ENCODE assay signal across 1 cellular context in the genomic region with DNA sequence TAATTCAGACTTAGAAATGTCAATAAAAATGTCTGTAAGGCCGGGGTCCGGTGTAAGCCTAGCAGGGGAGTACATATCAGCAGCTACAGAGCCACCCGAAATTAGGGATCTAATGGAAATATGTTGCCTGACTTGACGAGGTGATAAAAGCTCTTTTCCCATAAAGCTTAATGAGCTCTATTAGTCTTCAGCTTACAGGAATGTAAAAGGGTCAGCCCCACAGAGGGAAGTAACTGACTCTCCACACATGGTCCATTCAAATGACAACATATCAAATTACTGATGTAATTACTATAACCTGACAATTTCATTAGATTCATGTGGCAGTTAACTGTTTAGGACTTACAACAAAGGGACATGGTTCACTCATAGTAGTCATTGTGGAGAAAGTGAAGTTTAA.
TF ChIP-seq lines count a peak whose summit lies in the region.

No MANE protein-coding gene starts in this region.

TF ChIP-seq in HEK293, 187 proteins besides CTCF, POLR2A, EP300 and RAD21 (continued from another document):
- TF ChIP-seq ZNF645 (tag by site-specific recombination; IDR thresholded peaks at IDR 0.05) (no peak; the same call in 1 of the 2 replicates), ZNF16 (tag by site-specific recombination; IDR thresholded peaks at IDR 0.05; ENCODE audit: low read depth) (no peak), ZNF157 (tag by site-specific recombination; IDR thresholded peaks at IDR 0.05) (no peak), ZBTB11 (tag by site-specific recombination; conservative IDR thresholded peaks at IDR 0.05; ENCODE audit: low read depth) (no peak), ZNF214 (tag by site-specific recombination; IDR thresholded peaks at IDR 0.05; ENCODE audit: borderline replicate concordance) (no peak), ZNF37A (tag by site-specific recombination; IDR thresholded peaks at IDR 0.05) (no peak), ZNF785 (tag by site-specific recombination; IDR thresholded peaks at IDR 0.05) (no peak), ZBTB26 (tag by site-specific recombination; optimal IDR thresholded peaks at IDR 0.05) (no peak), ZNF302 (tag by site-specific recombination; IDR thresholded peaks at IDR 0.05; ENCODE audit: low read depth) (no peak), ZNF248 (tag by site-specific recombination; IDR thresholded peaks at IDR 0.05) (no peak), GLIS2 (tag by site-specific recombination; IDR thresholded peaks at IDR 0.05) (peak; percentile 57; the same call in 1 of the 2 replicates), ZSCAN23 (tag by site-specific recombination; IDR thresholded peaks at IDR 0.05) (0 out of 2 replicates have a peak, but pooled peaks have one; percentile 24), ZNF324 (tag by site-specific recombination; IDR thresholded peaks at IDR 0.05) (no peak), ZBTB17 (tag by site-specific recombination; IDR thresholded peaks at IDR 0.05) (peak; percentile 71), FEZF1 (tag by site-specific recombination; IDR thresholded peaks at IDR 0.05) (peak; percentile 97), ZNF169 (tag by site-specific recombination; IDR thresholded peaks at IDR 0.05) (no peak), ZNF777 (tag by site-specific recombination; IDR thresholded peaks at IDR 0.05; ENCODE audit: borderline replicate concordance) (no peak), KLF10 (tag by site-specific recombination; IDR thresholded peaks at IDR 0.05) (peak; percentile 49; the same call in 1 of the 2 replicates), ZNF394 (tag by site-specific recombination; IDR thresholded peaks at IDR 0.05; ENCODE audit: borderline replicate concordance) (peak; percentile 63; the same call in 1 of the 2 replicates), ZNF140 (tag by site-specific recombination; IDR thresholded peaks at IDR 0.05) (no peak), SCRT1 (tag by site-specific recombination; IDR thresholded peaks at IDR 0.05; ENCODE audit: borderline replicate concordance) (peak; percentile 86), ZEB2 (tag by site-specific recombination; IDR thresholded peaks at IDR 0.05) (peak; percentile 89), ZNF791 (tag by site-specific recombination; IDR thresholded peaks at IDR 0.05) (no peak), ZNF707 (tag by site-specific recombination; IDR thresholded peaks at IDR 0.05) (no peak), ZNF274 (IDR thresholded peaks at IDR 0.05; ENCODE audit: low read length) (no peak), ZNF274 (tag by site-specific recombination; IDR thresholded peaks at IDR 0.05; ENCODE audit: borderline replicate concordance) (no peak), ZNF416 (tag by site-specific recombination; IDR thresholded peaks at IDR 0.05) (no peak), YY2 (tag by site-specific recombination; IDR thresholded peaks at IDR 0.05) (no peak), ZNF529 (tag by site-specific recombination; IDR thresholded peaks at IDR 0.05; ENCODE audit: insufficient replicate concordance) (no peak), ZNF660 (tag by site-specific recombination; IDR thresholded peaks at IDR 0.05) (no peak), ZNF366 (tag by site-specific recombination; conservative IDR thresholded peaks at IDR 0.05) (peak; percentile 88), KLF7 (tag by site-specific recombination; IDR thresholded peaks at IDR 0.05; ENCODE audit: borderline replicate concordance) (no peak), ZNF239 (tag by site-specific recombination; IDR thresholded peaks at IDR 0.05) (no peak), GLI4 (tag by site-specific recombination; IDR thresholded peaks at IDR 0.05) (no peak)
- TF ChIP-seq, protein P1, sequence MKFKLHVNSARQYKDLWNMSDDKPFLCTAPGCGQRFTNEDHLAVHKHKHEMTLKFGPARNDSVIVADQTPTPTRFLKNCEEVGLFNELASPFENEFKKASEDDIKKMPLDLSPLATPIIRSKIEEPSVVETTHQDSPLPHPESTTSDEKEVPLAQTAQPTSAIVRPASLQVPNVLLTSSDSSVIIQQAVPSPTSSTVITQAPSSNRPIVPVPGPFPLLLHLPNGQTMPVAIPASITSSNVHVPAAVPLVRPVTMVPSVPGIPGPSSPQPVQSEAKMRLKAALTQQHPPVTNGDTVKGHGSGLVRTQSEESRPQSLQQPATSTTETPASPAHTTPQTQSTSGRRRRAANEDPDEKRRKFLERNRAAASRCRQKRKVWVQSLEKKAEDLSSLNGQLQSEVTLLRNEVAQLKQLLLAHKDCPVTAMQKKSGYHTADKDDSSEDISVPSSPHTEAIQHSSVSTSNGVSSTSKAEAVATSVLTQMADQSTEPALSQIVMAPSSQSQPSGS (tag by site-specific recombination; IDR thresholded peaks at IDR 0.05; ENCODE audit: low read depth): peak; percentile 65
- TF ChIP-seq, protein P2, sequence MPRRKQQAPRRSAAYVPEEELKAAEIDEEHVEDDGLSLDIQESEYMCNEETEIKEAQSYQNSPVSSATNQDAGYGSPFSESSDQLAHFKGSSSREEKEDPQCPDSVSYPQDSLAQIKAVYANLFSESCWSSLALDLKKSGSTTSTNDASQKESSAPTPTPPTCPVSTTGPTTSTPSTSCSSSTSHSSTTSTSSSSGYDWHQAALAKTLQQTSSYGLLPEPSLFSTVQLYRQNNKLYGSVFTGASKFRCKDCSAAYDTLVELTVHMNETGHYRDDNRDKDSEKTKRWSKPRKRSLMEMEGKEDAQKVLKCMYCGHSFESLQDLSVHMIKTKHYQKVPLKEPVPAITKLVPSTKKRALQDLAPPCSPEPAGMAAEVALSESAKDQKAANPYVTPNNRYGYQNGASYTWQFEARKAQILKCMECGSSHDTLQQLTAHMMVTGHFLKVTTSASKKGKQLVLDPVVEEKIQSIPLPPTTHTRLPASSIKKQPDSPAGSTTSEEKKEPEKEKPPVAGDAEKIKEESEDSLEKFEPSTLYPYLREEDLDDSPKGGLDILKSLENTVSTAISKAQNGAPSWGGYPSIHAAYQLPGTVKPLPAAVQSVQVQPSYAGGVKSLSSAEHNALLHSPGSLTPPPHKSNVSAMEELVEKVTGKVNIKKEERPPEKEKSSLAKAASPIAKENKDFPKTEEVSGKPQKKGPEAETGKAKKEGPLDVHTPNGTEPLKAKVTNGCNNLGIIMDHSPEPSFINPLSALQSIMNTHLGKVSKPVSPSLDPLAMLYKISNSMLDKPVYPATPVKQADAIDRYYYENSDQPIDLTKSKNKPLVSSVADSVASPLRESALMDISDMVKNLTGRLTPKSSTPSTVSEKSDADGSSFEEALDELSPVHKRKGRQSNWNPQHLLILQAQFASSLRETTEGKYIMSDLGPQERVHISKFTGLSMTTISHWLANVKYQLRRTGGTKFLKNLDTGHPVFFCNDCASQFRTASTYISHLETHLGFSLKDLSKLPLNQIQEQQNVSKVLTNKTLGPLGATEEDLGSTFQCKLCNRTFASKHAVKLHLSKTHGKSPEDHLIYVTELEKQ (tag by site-specific recombination; IDR thresholded peaks at IDR 0.05; ENCODE audit: borderline replicate concordance): peak; percentile 97
- TF ChIP-seq, protein P3, sequence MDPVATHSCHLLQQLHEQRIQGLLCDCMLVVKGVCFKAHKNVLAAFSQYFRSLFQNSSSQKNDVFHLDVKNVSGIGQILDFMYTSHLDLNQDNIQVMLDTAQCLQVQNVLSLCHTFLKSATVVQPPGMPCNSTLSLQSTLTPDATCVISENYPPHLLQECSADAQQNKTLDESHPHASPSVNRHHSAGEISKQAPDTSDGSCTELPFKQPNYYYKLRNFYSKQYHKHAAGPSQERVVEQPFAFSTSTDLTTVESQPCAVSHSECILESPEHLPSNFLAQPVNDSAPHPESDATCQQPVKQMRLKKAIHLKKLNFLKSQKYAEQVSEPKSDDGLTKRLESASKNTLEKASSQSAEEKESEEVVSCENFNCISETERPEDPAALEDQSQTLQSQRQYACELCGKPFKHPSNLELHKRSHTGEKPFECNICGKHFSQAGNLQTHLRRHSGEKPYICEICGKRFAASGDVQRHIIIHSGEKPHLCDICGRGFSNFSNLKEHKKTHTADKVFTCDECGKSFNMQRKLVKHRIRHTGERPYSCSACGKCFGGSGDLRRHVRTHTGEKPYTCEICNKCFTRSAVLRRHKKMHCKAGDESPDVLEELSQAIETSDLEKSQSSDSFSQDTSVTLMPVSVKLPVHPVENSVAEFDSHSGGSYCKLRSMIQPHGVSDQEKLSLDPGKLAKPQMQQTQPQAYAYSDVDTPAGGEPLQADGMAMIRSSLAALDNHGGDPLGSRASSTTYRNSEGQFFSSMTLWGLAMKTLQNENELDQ (tag by site-specific recombination; IDR thresholded peaks at IDR 0.05; ENCODE audit: low read depth): no peak
- TF ChIP-seq, protein P4, sequence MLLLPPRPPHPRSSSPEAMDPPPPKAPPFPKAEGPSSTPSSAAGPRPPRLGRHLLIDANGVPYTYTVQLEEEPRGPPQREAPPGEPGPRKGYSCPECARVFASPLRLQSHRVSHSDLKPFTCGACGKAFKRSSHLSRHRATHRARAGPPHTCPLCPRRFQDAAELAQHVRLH (tag by site-specific recombination; IDR thresholded peaks at IDR 0.05): peak; percentile 97
- TF ChIP-seq, protein P5, sequence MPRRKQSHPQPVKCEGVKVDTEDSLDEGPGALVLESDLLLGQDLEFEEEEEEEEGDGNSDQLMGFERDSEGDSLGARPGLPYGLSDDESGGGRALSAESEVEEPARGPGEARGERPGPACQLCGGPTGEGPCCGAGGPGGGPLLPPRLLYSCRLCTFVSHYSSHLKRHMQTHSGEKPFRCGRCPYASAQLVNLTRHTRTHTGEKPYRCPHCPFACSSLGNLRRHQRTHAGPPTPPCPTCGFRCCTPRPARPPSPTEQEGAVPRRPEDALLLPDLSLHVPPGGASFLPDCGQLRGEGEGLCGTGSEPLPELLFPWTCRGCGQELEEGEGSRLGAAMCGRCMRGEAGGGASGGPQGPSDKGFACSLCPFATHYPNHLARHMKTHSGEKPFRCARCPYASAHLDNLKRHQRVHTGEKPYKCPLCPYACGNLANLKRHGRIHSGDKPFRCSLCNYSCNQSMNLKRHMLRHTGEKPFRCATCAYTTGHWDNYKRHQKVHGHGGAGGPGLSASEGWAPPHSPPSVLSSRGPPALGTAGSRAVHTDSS (tag by site-specific recombination; IDR thresholded peaks at IDR 0.05): peak; percentile 33; the same call in 1 of the 2 replicates
- TF ChIP-seq, protein P6, sequence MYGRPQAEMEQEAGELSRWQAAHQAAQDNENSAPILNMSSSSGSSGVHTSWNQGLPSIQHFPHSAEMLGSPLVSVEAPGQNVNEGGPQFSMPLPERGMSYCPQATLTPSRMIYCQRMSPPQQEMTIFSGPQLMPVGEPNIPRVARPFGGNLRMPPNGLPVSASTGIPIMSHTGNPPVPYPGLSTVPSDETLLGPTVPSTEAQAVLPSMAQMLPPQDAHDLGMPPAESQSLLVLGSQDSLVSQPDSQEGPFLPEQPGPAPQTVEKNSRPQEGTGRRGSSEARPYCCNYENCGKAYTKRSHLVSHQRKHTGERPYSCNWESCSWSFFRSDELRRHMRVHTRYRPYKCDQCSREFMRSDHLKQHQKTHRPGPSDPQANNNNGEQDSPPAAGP (tag by site-specific recombination; IDR thresholded peaks at IDR 0.05): no peak
- TF ChIP-seq, protein P7, sequence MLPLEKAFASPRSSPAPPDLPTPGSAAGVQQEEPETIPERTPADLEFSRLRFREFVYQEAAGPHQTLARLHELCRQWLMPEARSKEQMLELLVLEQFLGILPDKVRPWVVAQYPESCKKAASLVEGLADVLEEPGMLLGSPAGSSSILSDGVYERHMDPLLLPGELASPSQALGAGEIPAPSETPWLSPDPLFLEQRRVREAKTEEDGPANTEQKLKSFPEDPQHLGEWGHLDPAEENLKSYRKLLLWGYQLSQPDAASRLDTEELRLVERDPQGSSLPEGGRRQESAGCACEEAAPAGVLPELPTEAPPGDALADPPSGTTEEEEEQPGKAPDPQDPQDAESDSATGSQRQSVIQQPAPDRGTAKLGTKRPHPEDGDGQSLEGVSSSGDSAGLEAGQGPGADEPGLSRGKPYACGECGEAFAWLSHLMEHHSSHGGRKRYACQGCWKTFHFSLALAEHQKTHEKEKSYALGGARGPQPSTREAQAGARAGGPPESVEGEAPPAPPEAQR (tag by site-specific recombination; IDR thresholded peaks at IDR 0.05): no peak
TF ChIP-seq in HEK293: peak in this region for 66.
